Comparison of ENCODE assay signal across 8 cellular contexts in the genomic region with DNA sequence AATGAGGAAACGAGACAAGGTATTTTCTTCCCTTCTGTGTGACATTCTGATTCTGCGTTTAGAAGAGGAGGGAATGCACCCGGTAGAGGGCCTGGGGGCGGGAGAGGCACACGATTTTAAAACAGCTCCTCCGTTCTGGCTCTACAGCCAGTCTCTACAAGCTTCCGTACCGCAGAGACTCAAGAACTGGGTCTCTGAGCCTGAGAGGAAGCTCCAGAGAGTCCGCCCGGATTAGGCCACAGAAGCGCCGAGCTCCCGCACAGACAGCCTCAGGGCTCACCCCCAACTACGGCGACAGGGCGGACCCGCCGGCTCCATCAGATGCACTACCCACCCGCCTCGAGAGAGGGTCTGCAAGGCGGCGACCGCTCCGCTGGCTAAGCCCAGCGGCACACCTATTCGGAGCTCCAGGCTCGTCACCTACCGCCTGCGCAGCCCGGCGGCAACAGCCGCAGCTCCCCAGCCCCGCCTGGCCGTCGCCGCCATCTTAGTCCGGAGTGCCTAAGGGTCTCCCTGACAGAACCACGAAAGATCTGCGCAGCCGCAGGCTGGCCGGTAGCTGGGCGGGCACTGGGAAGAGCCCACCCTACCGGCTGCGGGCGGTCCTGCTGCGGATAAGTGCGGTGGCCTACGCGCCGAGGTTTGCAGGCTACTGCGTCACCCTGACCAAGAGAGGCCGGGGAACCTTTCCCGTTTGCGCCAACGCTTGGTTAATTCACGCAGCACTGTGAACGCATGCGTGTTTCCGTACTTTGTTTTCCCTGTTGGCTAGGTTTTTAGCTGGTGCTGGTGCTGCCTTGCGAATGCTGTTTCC.
DNase-seq lines count a peak whose midpoint lies in the region; ATAC-seq lines count a peak whose summit lies in the region.

Gene NFU1, minus strand, starts transcription at position 499 of the 814 bp plus-strand sequence. Its CDS starts 13 bp downstream, at position 486.

- DNase-seq in COLO829 (ENCODE audit: low spot score) (peak; percentile 98), HS-5 (ENCODE audit: low read depth) (peak; percentile 87), medulla oblongata (ENCODE audit: extremely low spot score) (peak; percentile 96)
- DNase-seq in NK-92 treated with Interleukin-12 subunit alpha and Interleukin-12 subunit beta, amount 100 ng/mL, for 24 hours (lab: John Stamatoyannopoulos, UW): peak; percentile 91
- peak; percentile 94 for DNase-seq in activated CD8-positive, alpha-beta memory T cell treated with anti-CD3 and anti-CD28 coated beads for 24 hours
- peak; percentile 74 for DNase-seq in effector CD8-positive, alpha-beta T cell (lab: John Stamatoyannopoulos, UW)
- DNase-seq in stimulated activated CD8-positive, alpha-beta memory T cell treated with anti-CD3 and anti-CD28 coated beads, Interleukin-12 subunit alpha, Interleukin-12 subunit beta, amount 100 ng/mL, for 1 hour (ENCODE audit: low read depth): peak; percentile 74

- peak; percentile 91 for ATAC-seq in GM19468 (IDR thresholded peaks at IDR 0.05; ENCODE audit: extremely low read depth, unreplicated experiment)

Comparison
In these comparisons a context has a peak if more than half of its experiments do, and no peak if none do; other contexts are left out.
1. Peak in every context shown above with its lines: DNase-seq and ATAC-seq.